Comparison of ENCODE assay signal across 25 cellular contexts in genomic region chr1:244667797-244668196, GRCh38.
"Had no signal": no experiment of that assay in that cellular context is flagged by ENCODE, and none has a peak within 500 bp of the region (broad histone marks: within the 10 kb centered on the region; RNA-seq: fewer than 3 reads in every experiment).

No MANE protein-coding gene starts in this region.

- ATAC-seq: mucosa of descending colon; naive thymus-derived CD4-positive, alpha-beta T cell; natural killer cell treated with Interleukin-12 subunit alpha and Interleukin-12 subunit beta and Interleukin-15 and Interleukin-18, amount 100 ng/mL, for 72 hours; sciatic nerve; stimulated activated effector memory CD8-positive, alpha-beta T cell treated with anti-CD3 and anti-CD28 coated beads, Interleukin-12 subunit alpha, Interleukin-12 subunit beta, amount 100 ng/mL, for 72 hours; upper lobe of right lung had no signal

- FAIRE-seq: urothelium cell line had no signal

- H3K27ac Mint-ChIP-seq: natural killer cell treated with Interleukin-12 subunit alpha and Interleukin-12 subunit beta and Interleukin-15 and Interleukin-18, amount 100 ng/mL, for 72 hours; progenitor cell of endocrine pancreas; stimulated activated effector memory CD8-positive, alpha-beta T cell treated with anti-CD3 and anti-CD28 coated beads, Interleukin-12 subunit alpha, Interleukin-12 subunit beta, amount 100 ng/mL, for 72 hours; stimulated activated naive CD8-positive, alpha-beta T cell treated with anti-CD3 and anti-CD28 coated beads, Interleukin-15, Interleukin-2, amounts not matched to agents 100 ng/mL and 50 ng/mL, for 24 hours had no signal

- DNase-seq: islet precursor cell; left ventricle myocardium inferior; midbrain; mucosa of descending colon; naive thymus-derived CD4-positive, alpha-beta T cell; ovary; stimulated activated CD4-positive, alpha-beta T cell treated with anti-CD3 and anti-CD28 coated beads, Interleukin-12 subunit alpha, Interleukin-12 subunit beta, amount 100 ng/mL, for 4 hours; stimulated activated CD4-positive, alpha-beta T cell treated with anti-CD3 and anti-CD28 coated beads, Interleukin-15, amount 100 ng/mL, for 24 hours; stimulated activated CD4-positive, alpha-beta T cell treated with anti-CD3 and anti-CD28 coated beads, Interleukin-2, amount 100 ng/mL, for 24 hours; stimulated activated CD4-positive, alpha-beta T cell treated with anti-CD3 and anti-CD28 coated beads, Interleukin-4, amount 100 ng/mL, for 1 hour; stimulated activated naive CD4-positive, alpha-beta T cell; tibial artery; trophoblast cell; upper lobe of right lung had no signal

- H3K4me3 ChIP-seq: left ventricle myocardium inferior, lung, mucosa of descending colon, ovary, right atrium auricular region, skin epidermis, suprapubic skin, thoracic aorta, tibial artery, upper lobe of right lung had no signal

- H3K27ac ChIP-seq: left ventricle myocardium inferior, ovary, right atrium auricular region, skin epidermis, suprapubic skin, thoracic aorta, tibial artery, upper lobe of right lung had no signal

- H3K9me3 Mint-ChIP-seq: natural killer cell treated with Interleukin-12 subunit alpha and Interleukin-12 subunit beta and Interleukin-15 and Interleukin-18, amount 100 ng/mL, for 72 hours; stimulated activated effector memory CD8-positive, alpha-beta T cell treated with anti-CD3 and anti-CD28 coated beads, Interleukin-12 subunit alpha, Interleukin-12 subunit beta, amount 100 ng/mL, for 72 hours; stimulated activated naive CD8-positive, alpha-beta T cell treated with anti-CD3 and anti-CD28 coated beads, Interleukin-15, Interleukin-2, amounts not matched to agents 100 ng/mL and 50 ng/mL, for 24 hours had no signal

- H3K36me3 Mint-ChIP-seq: natural killer cell treated with Interleukin-12 subunit alpha and Interleukin-12 subunit beta and Interleukin-15 and Interleukin-18, amount 100 ng/mL, for 72 hours; stimulated activated effector memory CD8-positive, alpha-beta T cell treated with anti-CD3 and anti-CD28 coated beads, Interleukin-12 subunit alpha, Interleukin-12 subunit beta, amount 100 ng/mL, for 72 hours had no signal

- H3K9me3 ChIP-seq: left ventricle myocardium inferior, mucosa of descending colon, ovary, right atrium auricular region, suprapubic skin, thoracic aorta, tibial artery, upper lobe of right lung had no signal

- H3K4me3 Mint-ChIP-seq: naive thymus-derived CD4-positive, alpha-beta T cell; natural killer cell treated with Interleukin-12 subunit alpha and Interleukin-12 subunit beta and Interleukin-15 and Interleukin-18, amount 100 ng/mL, for 72 hours; stimulated activated effector memory CD8-positive, alpha-beta T cell treated with anti-CD3 and anti-CD28 coated beads, Interleukin-12 subunit alpha, Interleukin-12 subunit beta, amount 100 ng/mL, for 72 hours; stimulated activated naive CD8-positive, alpha-beta T cell treated with anti-CD3 and anti-CD28 coated beads, Interleukin-15, Interleukin-2, amounts not matched to agents 100 ng/mL and 50 ng/mL, for 24 hours had no signal

- H3K27me3 ChIP-seq: ovary, right atrium auricular region, suprapubic skin, tibial artery, upper lobe of right lung had no signal

- H3K36me3 ChIP-seq: left ventricle myocardium inferior, ovary, right atrium auricular region, suprapubic skin, thoracic aorta, tibial artery, upper lobe of right lung had no signal

- H3K27me3 Mint-ChIP-seq: naive thymus-derived CD4-positive, alpha-beta T cell; natural killer cell treated with Interleukin-12 subunit alpha and Interleukin-12 subunit beta and Interleukin-15 and Interleukin-18, amount 100 ng/mL, for 72 hours; progenitor cell of endocrine pancreas; stimulated activated naive CD8-positive, alpha-beta T cell treated with anti-CD3 and anti-CD28 coated beads, Interleukin-15, Interleukin-2, amounts not matched to agents 100 ng/mL and 50 ng/mL, for 24 hours had no signal
